In genomic region chr5:180093241-180093640, GRCh38 we compare ENCODE assay signal across 22 cellular contexts. TPM values are rescaled to one million over a fixed set of nuclear protein-coding genes. Genes with fewer than 3 reads are reported as not detected.
A peak's percentile ranks its signal among the peaks of the same experiment; 100 is the strongest.
DNase-seq lines count a peak whose midpoint lies in the region; ATAC-seq and TF ChIP-seq lines count a peak whose summit lies in the region.
"Had no signal": no experiment of that assay in that cellular context is flagged by ENCODE, and none has a peak within 500 bp of the region (broad histone marks: within the 10 kb centered on the region; RNA-seq: fewer than 3 reads in every experiment).

No MANE protein-coding gene starts in this region.

- TF ChIP-seq POLR2A in testis (IDR thresholded peaks at IDR 0.05) (no peak), spleen (IDR thresholded peaks at IDR 0.05) (no peak)

- H3K27ac ChIP-seq in testis (peak overlapping the region; percentile 52 to 74), spleen (peak overlapping the region in 1 of 8 donors; percentile 33), SK-N-SH (ENCODE audit: low read depth in 2 of 2, low read length in 1 of 2) (no peak overlapping the region)

- no peaks in the 10 kb centered on the region for H4K20me1 ChIP-seq in SK-N-SH (ENCODE audit: insufficient read depth)

- no peak overlapping the region for H3K4me3 ChIP-seq in testis
- H3K4me3 ChIP-seq in spleen = no peak overlapping the region
- H3K4me3 ChIP-seq in SK-N-SH (ENCODE audit: low read depth in 2 of 2, low read length in 1 of 2) = no peak overlapping the region
- H3K4me3 ChIP-seq: HAP-1 had no signal

- H3K9me3 ChIP-seq in testis = no peaks in the 10 kb centered on the region
- H3K9me3 ChIP-seq in spleen = no peaks in the 10 kb centered on the region
- no peaks in the 10 kb centered on the region for H3K9me3 ChIP-seq in SK-N-SH
- H3K9me3 ChIP-seq: Caco-2, HAP-1 had no signal

- H3K36me3 Mint-ChIP-seq in natural killer cell treated with Interleukin-12 subunit alpha and Interleukin-12 subunit beta and Interleukin-15 and Interleukin-18, amount 100 ng/mL, for 72 hours = peaks cover 4% of the 10 kb centered on the region
- H3K36me3 Mint-ChIP-seq in natural killer cell (no peaks in the 10 kb centered on the region), neural crest cell (ENCODE audit: low read depth) (no peaks in the 10 kb centered on the region)
- peaks cover 6% of the 10 kb centered on the region for H3K36me3 Mint-ChIP-seq in effector memory CD8-positive, alpha-beta T cell (ENCODE audit: insufficient read depth)
- H3K36me3 Mint-ChIP-seq: IgD-negative memory B cell had no signal

- CTCF ChIA-PET in SK-N-SH (lab: Yijun Ruan, JAX) = interaction anchor here (1.9 kb wide), 1 partner anchor 34 kb away, joined by 6 read pairs; no protein-coding TSS in a partner anchor

- H3K9me3 Mint-ChIP-seq in natural killer cell treated with Interleukin-12 subunit alpha and Interleukin-12 subunit beta and Interleukin-15 and Interleukin-18, amount 100 ng/mL, for 72 hours = no peaks in the 10 kb centered on the region
- no peaks in the 10 kb centered on the region for H3K9me3 Mint-ChIP-seq in natural killer cell
- no peaks in the 10 kb centered on the region for H3K9me3 Mint-ChIP-seq in effector memory CD8-positive, alpha-beta T cell
- H3K9me3 Mint-ChIP-seq in neural crest cell = peaks cover 4% of the 10 kb centered on the region
- H3K9me3 Mint-ChIP-seq: CD4-positive, alpha-beta memory T cell; IgD-negative memory B cell had no signal

- H3K9ac ChIP-seq in SK-N-SH = no peak overlapping the region

- peaks cover 2 to 17% of the 10 kb centered on the region in 2 donors for H3K4me1 Mint-ChIP-seq in natural killer cell treated with Interleukin-12 subunit alpha and Interleukin-12 subunit beta and Interleukin-15 and Interleukin-18, amount 100 ng/mL, for 72 hours (ENCODE audit: low read depth in 2 of 2)
- H3K4me1 Mint-ChIP-seq in natural killer cell = peaks cover 5 to 10% of the 10 kb centered on the region in 2 donors
- peaks cover 6 to 9% of the 10 kb centered on the region in 2 donors for H3K4me1 Mint-ChIP-seq in effector memory CD8-positive, alpha-beta T cell (ENCODE audit: low read depth in 2 of 2)
- peaks cover 12% of the 10 kb centered on the region for H3K4me1 Mint-ChIP-seq in neural crest cell

- peak; percentile 13 for DNase-seq in natural killer cell treated with Interleukin-12 subunit alpha and Interleukin-12 subunit beta and Interleukin-15 and Interleukin-18, amount 100 ng/mL, for 72 hours (ENCODE audit: low spot score)
- DNase-seq in natural killer cell = no peak
- DNase-seq in effector memory CD8-positive, alpha-beta T cell = no peak
- DNase-seq in neural crest cell (ENCODE audit: low read depth, low spot score) = no peak
- no peak for DNase-seq in testis
- no peak for DNase-seq in spleen
- no peak for DNase-seq in SK-N-SH
- DNase-seq: Caco-2; CD4-positive, alpha-beta memory T cell; GOT3; NCI-H1092; NCI-H1436 treated with DMSO at 0.1 percent for 48 hours; NCI-H187 treated with DMSO at 0.1 percent for 48 hours; NCI-H2171 treated with DMSO at 0.1 percent for 48 hours; NCI-H345; NCI-H510A treated with DMSO at 0.1 percent for 48 hours; NCI-H774; PC-3 had no signal

- POLR2A ChIA-PET in SK-N-SH (lab: Yijun Ruan, JAX) = no interaction called here

- no peak for TF ChIP-seq EP300 in SK-N-SH (IDR thresholded peaks at IDR 0.05; ENCODE audit: borderline replicate concordance in 1 of 2, low read depth in 1 of 2, low read length in 1 of 2)

- H3K4me1 ChIP-seq in testis = peaks cover 6% of the 10 kb centered on the region
- H3K4me1 ChIP-seq in spleen = peaks cover 0 to 33% (median 16%) of the 10 kb centered on the region in 6 donors
- H3K4me1 ChIP-seq in SK-N-SH (ENCODE audit: control insufficient read depth in 1 of 2, insufficient read depth in 2 of 2, low read depth in 1 of 2, low read length in 1 of 2) = peaks cover 0 to 3% of the 10 kb centered on the region in 2 experiments; a peak in 1 of 4 replicates

- H3K36me3 ChIP-seq in testis (ENCODE audit: low read depth, missing control alignments) (no peaks in the 10 kb centered on the region), spleen (no peaks in the 10 kb centered on the region), SK-N-SH (replicated peaks in 1 of 2; ENCODE audit: control insufficient read depth in 1 of 2, insufficient read depth in 2 of 2, low read length in 1 of 2) (no peaks in the 10 kb centered on the region)
- H3K36me3 ChIP-seq: HAP-1 had no signal

- no peaks in the 10 kb centered on the region for H3K9me2 ChIP-seq in SK-N-SH

- no peak overlapping the region for H3K4me2 ChIP-seq in SK-N-SH

- peaks cover 3% of the 10 kb centered on the region for H3F3A ChIP-seq in SK-N-SH (replicated peaks; ENCODE audit: insufficient read depth)

- ATAC-seq in natural killer cell treated with Interleukin-12 subunit alpha and Interleukin-12 subunit beta and Interleukin-15 and Interleukin-18, amount 100 ng/mL, for 72 hours = no peak
- ATAC-seq in natural killer cell = no peak
- ATAC-seq in effector memory CD8-positive, alpha-beta T cell (replicated peaks) = no peak
- ATAC-seq in GM18498 (IDR thresholded peaks at IDR 0.05; ENCODE audit: unreplicated experiment) = no peak
- ATAC-seq: PC-3, SK-N-SH treated with all-trans-retinoic acid at 6 μM for 48 hours had no signal

- H3K27me3 Mint-ChIP-seq in natural killer cell treated with Interleukin-12 subunit alpha and Interleukin-12 subunit beta and Interleukin-15 and Interleukin-18, amount 100 ng/mL, for 72 hours = peaks cover 21 to 27% of the 10 kb centered on the region in 2 donors
- H3K27me3 Mint-ChIP-seq in natural killer cell (ENCODE audit: low read depth in 2 of 2) (peaks cover 28 to 31% of the 10 kb centered on the region in 2 donors), neural crest cell (ENCODE audit: low read depth) (no peaks in the 10 kb centered on the region)
- H3K27me3 Mint-ChIP-seq in effector memory CD8-positive, alpha-beta T cell = peaks cover 15 to 22% of the 10 kb centered on the region in 2 donors

- no peak overlapping the region for H3K4me3 Mint-ChIP-seq in natural killer cell treated with Interleukin-12 subunit alpha and Interleukin-12 subunit beta and Interleukin-15 and Interleukin-18, amount 100 ng/mL, for 72 hours
- no peak overlapping the region for H3K4me3 Mint-ChIP-seq in natural killer cell
- peak overlapping the region; percentile 27 for H3K4me3 Mint-ChIP-seq in effector memory CD8-positive, alpha-beta T cell
- H3K4me3 Mint-ChIP-seq in neural crest cell = no peak overlapping the region
- H3K4me3 Mint-ChIP-seq: CD4-positive, alpha-beta memory T cell; IgD-negative memory B cell had no signal

- no peak overlapping the region for H2AFZ ChIP-seq in SK-N-SH (ENCODE audit: low read depth)

- TF ChIP-seq CTCF in natural killer cell (IDR thresholded peaks at IDR 0.05) (no peak), neural crest cell (conservative IDR thresholded peaks at IDR 0.05) (no peak), testis (IDR thresholded peaks at IDR 0.05) (no peak), spleen (IDR thresholded peaks at IDR 0.05 in 8 of 11, conservative IDR thresholded peaks at IDR 0.05 in 3 of 11) (no peak), SK-N-SH (IDR thresholded peaks at IDR 0.05) (no peak)

- no peak for TF ChIP-seq RAD21 in SK-N-SH (IDR thresholded peaks at IDR 0.05; ENCODE audit: low read length)

- WGBS in testis, 2 donors = 85 to 87% methylated on average over 6 of the region's 6 CpGs
- 79 to 93% (median 91%) methylated on average over 6 of the region's 6 CpGs for WGBS in spleen, 5 donors
- WGBS in SK-N-SH (ENCODE audit: low lambda C conversion rate) = 84% methylated on average over 6 of the region's 6 CpGs

- peak overlapping the region in 1 of 2 donors; percentile 31 for H3K27ac Mint-ChIP-seq in natural killer cell treated with Interleukin-12 subunit alpha and Interleukin-12 subunit beta and Interleukin-15 and Interleukin-18, amount 100 ng/mL, for 72 hours
- H3K27ac Mint-ChIP-seq in natural killer cell = no peak overlapping the region
- H3K27ac Mint-ChIP-seq in effector memory CD8-positive, alpha-beta T cell = no peak overlapping the region
- peak overlapping the region; percentile 57 for H3K27ac Mint-ChIP-seq in neural crest cell (ENCODE audit: unreplicated experiment)
- H3K27ac Mint-ChIP-seq: CD4-positive, alpha-beta memory T cell; IgD-negative memory B cell had no signal

- H3K27me3 ChIP-seq in testis (no peaks in the 10 kb centered on the region), spleen (replicated peaks in 1 of 7) (peaks cover 0 to 9% (median 0%) of the 10 kb centered on the region in 7 donors), SK-N-SH (ENCODE audit: insufficient read depth) (no peaks in the 10 kb centered on the region)

- no peaks in the 10 kb centered on the region for H3K79me2 ChIP-seq in SK-N-SH (ENCODE audit: insufficient read depth)

- intact Hi-C loops in natural killer cell (cut with micrococcal nuclease) (no loop called here), testis (cut with DNase I; ENCODE audit: low total_unique reads) (no loop called here), spleen (cut with DNase I; ENCODE audit: low total_unique reads) (no loop called here)

TF ChIP-seq in SK-N-SH, 30 proteins besides CTCF, POLR2A, EP300 and RAD21 (continues in another document):
- TF ChIP-seq POLR2AphosphoS5 (IDR thresholded peaks at IDR 0.05; ENCODE audit: low read depth, low read length) (no peak), MEF2A (IDR thresholded peaks at IDR 0.05; ENCODE audit: borderline replicate concordance, low read depth) (no peak), TEAD4 (IDR thresholded peaks at IDR 0.05; ENCODE audit: borderline replicate concordance, insufficient read depth) (no peak), EZH2phosphoT487 (IDR thresholded peaks at IDR 0.05; ENCODE audit: borderline replicate concordance, low read depth) (no peak), FOXM1 (IDR thresholded peaks at IDR 0.05; ENCODE audit: low read depth) (no peak), PBX3 (IDR thresholded peaks at IDR 0.05) (no peak)

RNA-seq across cellular contexts. Expression of gene RNF130, which starts 21.7 kb away (rescaled TPM):
- 10 to 100 TPM; 12.4 to 17.0 TPM for total RNA-seq in natural killer cell treated with Interleukin-12 subunit alpha and Interleukin-12 subunit beta and Interleukin-15 and Interleukin-18, amount 100 ng/mL, for 72 hours
- total RNA-seq in natural killer cell = 10 to 100 TPM; 24.4 to 35.0 (median 25.5) TPM
- 113 and 116 TPM in 2 replicates for total RNA-seq in neural crest cell
- 10 to 100 TPM; 56.5 to 65.0 TPM for total RNA-seq in testis
- 44.3 TPM for polyA plus RNA-seq in testis (ENCODE audit: insufficient read depth, low read depth, low replicate concordance)
- total RNA-seq in spleen = 100 to 1,000 TPM in 1 of 7 donors, 10 to 100 TPM in 6; 64.5 to 119 (median 84.1) TPM
- polyA plus RNA-seq in spleen = 10 to 100 TPM; 44.1 to 57.0 (median 45.4) TPM
- polyA plus RNA-seq in SK-N-SH (2012; rRNA removed) = 41.4 and 49.6 TPM in 2 replicates
- polyA plus RNA-seq in SK-N-SH (2012; cell fraction: cytosol; rRNA removed) = 51.8 and 53.1 TPM in 2 replicates
- polyA plus RNA-seq in SK-N-SH (2012; cell fraction: nucleus; rRNA removed) = 19.0 and 27.1 TPM in 2 replicates

Comparison
In these comparisons a context has a peak if more than half of its experiments do, and no peak if none do; other contexts are left out.
1. H3K4me3 Mint-ChIP-seq: peak in effector memory CD8-positive, alpha-beta T cell (2 of 2); none in natural killer cell treated with Interleukin-12 subunit alpha and Interleukin-12 subunit beta and Interleukin-15 and Interleukin-18, amount 100 ng/mL, for 72 hours (single experiment), natural killer cell (single experiment) and neural crest cell (single experiment).
2. H3K27ac ChIP-seq: peak in testis (2 of 2); none in SK-N-SH (0 of 2).